In genomic region chr12:108831309-108831991, GRCh38 we compare ENCODE assay signal across 1 cellular context.
TF ChIP-seq lines count a peak whose summit lies in the region.

No MANE protein-coding gene starts in this region.

TF ChIP-seq in GM23338, 12 proteins besides CTCF, POLR2A, EP300 and RAD21:
- TF ChIP-seq, protein P1, sequence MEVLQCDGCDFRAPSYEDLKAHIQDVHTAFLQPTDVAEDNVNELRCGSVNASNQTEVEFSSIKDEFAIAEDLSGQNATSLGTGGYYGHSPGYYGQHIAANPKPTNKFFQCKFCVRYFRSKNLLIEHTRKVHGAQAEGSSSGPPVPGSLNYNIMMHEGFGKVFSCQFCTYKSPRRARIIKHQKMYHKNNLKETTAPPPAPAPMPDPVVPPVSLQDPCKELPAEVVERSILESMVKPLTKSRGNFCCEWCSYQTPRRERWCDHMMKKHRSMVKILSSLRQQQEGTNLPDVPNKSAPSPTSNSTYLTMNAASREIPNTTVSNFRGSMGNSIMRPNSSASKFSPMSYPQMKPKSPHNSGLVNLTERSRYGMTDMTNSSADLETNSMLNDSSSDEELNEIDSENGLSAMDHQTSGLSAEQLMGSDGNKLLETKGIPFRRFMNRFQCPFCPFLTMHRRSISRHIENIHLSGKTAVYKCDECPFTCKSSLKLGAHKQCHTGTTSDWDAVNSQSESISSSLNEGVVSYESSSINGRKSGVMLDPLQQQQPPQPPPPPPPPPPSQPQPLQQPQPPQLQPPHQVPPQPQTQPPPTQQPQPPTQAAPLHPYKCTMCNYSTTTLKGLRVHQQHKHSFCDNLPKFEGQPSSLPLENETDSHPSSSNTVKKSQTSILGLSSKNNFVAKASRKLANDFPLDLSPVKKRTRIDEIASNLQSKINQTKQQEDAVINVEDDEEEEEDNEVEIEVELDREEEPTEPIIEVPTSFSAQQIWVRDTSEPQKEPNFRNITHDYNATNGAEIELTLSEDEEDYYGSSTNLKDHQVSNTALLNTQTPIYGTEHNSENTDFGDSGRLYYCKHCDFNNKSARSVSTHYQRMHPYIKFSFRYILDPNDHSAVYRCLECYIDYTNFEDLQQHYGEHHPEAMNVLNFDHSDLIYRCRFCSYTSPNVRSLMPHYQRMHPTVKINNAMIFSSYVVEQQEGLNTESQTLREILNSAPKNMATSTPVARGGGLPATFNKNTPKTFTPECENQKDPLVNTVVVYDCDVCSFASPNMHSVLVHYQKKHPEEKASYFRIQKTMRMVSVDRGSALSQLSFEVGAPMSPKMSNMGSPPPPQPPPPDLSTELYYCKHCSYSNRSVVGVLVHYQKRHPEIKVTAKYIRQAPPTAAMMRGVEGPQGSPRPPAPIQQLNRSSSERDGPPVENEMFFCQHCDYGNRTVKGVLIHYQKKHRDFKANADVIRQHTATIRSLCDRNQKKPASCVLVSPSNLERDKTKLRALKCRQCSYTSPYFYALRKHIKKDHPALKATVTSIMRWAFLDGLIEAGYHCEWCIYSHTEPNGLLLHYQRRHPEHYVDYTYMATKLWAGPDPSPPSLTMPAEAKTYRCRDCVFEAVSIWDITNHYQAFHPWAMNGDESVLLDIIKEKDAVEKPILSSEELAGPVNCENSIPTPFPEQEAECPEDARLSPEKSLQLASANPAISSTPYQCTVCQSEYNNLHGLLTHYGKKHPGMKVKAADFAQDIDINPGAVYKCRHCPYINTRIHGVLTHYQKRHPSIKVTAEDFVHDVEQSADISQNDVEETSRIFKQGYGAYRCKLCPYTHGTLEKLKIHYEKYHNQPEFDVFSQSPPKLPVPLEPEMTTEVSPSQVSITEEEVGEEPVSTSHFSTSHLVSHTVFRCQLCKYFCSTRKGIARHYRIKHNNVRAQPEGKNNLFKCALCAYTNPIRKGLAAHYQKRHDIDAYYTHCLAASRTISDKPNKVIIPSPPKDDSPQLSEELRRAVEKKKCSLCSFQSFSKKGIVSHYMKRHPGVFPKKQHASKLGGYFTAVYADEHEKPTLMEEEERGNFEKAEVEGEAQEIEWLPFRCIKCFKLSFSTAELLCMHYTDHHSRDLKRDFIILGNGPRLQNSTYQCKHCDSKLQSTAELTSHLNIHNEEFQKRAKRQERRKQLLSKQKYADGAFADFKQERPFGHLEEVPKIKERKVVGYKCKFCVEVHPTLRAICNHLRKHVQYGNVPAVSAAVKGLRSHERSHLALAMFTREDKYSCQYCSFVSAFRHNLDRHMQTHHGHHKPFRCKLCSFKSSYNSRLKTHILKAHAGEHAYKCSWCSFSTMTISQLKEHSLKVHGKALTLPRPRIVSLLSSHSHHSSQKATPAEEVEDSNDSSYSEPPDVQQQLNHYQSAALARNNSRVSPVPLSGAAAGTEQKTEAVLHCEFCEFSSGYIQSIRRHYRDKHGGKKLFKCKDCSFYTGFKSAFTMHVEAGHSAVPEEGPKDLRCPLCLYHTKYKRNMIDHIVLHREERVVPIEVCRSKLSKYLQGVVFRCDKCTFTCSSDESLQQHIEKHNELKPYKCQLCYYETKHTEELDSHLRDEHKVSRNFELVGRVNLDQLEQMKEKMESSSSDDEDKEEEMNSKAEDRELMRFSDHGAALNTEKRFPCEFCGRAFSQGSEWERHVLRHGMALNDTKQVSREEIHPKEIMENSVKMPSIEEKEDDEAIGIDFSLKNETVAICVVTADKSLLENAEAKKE (CRISPR knock-in tag; IDR thresholded peaks at IDR 0.05): no peak
- TF ChIP-seq REST (IDR thresholded peaks at IDR 0.05; ENCODE audit: unreplicated experiment): no peak
- TF ChIP-seq CREB1 (CRISPR knock-in tag; IDR thresholded peaks at IDR 0.05; ENCODE audit: low read depth): no peak
- TF ChIP-seq ZNF331 (CRISPR knock-in tag; IDR thresholded peaks at IDR 0.05; ENCODE audit: low read depth): no peak
- TF ChIP-seq EZH2phosphoT487 (IDR thresholded peaks at IDR 0.05; ENCODE audit: unreplicated experiment): no peak
- TF ChIP-seq ZNF114 (CRISPR knock-in tag; IDR thresholded peaks at IDR 0.05): no peak
- TF ChIP-seq, protein P2, sequence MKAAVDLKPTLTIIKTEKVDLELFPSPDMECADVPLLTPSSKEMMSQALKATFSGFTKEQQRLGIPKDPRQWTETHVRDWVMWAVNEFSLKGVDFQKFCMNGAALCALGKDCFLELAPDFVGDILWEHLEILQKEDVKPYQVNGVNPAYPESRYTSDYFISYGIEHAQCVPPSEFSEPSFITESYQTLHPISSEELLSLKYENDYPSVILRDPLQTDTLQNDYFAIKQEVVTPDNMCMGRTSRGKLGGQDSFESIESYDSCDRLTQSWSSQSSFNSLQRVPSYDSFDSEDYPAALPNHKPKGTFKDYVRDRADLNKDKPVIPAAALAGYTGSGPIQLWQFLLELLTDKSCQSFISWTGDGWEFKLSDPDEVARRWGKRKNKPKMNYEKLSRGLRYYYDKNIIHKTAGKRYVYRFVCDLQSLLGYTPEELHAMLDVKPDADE (IDR thresholded peaks at IDR 0.05): no peak
- no peak for TF ChIP-seq EZH2 (IDR thresholded peaks at IDR 0.05; ENCODE audit: low read depth, unreplicated experiment)
- no peak for TF ChIP-seq STAT1 (IDR thresholded peaks at IDR 0.05; ENCODE audit: unreplicated experiment)
- no peak for TF ChIP-seq POLR2AphosphoS5 (IDR thresholded peaks at IDR 0.05; ENCODE audit: low read depth)
- no peak for TF ChIP-seq NANOG (IDR thresholded peaks at IDR 0.05; ENCODE audit: borderline replicate concordance)
